In the genomic region with DNA sequence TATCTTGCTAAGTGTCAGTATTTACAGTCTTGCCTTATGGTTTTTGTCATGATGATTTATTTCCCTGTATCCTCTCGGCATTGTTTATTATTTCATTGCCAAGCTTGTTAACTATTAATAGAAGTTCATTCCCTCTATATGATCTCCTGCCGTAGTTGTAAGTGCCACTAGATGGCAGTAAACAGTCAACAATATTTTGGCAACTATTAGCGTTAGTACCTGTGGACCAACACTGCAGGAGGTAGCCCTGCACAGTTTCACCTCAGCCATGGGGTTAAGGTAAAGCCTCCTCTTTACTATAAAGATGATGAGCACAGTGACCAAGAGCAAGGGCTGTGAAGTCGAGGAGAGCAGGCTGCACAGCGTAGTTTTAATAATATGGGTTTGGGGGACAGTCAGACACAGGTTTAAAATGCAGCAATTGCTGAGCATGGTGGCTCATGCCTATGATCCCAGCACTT, we compare ENCODE assay signal across 8 cellular contexts. TPM values are rescaled to one million over a fixed set of nuclear protein-coding genes. Genes with fewer than 3 reads are reported as not detected.
DNase-seq lines count a peak whose midpoint lies in the region; ATAC-seq and TF ChIP-seq lines count a peak whose summit lies in the region.

No MANE protein-coding gene starts in this region.

- TF ChIP-seq CTCF in Peyer's patch (IDR thresholded peaks at IDR 0.05) (peak in 5 of 6 experiments; percentile 47 to 95 (median 86)), adrenal gland (IDR thresholded peaks at IDR 0.05) (peak; percentile 55 to 80 (median 70)), retinal pigment epithelial cell (conservative IDR thresholded peaks at IDR 0.05; ENCODE audit: low read depth, low read length) (peak; percentile 83)

- H3K27ac ChIP-seq in Peyer's patch (no peak overlapping the region), adrenal gland (no peak overlapping the region), right cardiac atrium (ENCODE audit: low read length) (no peak overlapping the region)

- DNase-seq in DMS153 treated with DMSO at 0.1 percent for 48 hours (lab: John Stamatoyannopoulos, UW; ENCODE audit: unreplicated experiment) (peak; percentile 52), KG1 (lab: John Stamatoyannopoulos, UW) (peak; percentile 51), Peyer's patch (peak in 1 of 3 donors; percentile 62), adrenal gland (peak in 5 of 7 donors; percentile 18 to 55 (median 31)), right cardiac atrium (no peak), retinal pigment epithelial cell (ENCODE audit: low read depth) (peak; percentile 2)

- H3K4me3 ChIP-seq in Peyer's patch = no peak overlapping the region
- no peak overlapping the region for H3K4me3 ChIP-seq in adrenal gland
- H3K4me3 ChIP-seq in right cardiac atrium (ENCODE audit: low read length) = no peak overlapping the region
- H3K4me3 ChIP-seq in retinal pigment epithelial cell (ENCODE audit: low read length) = no peak overlapping the region

- H3K27me3 ChIP-seq in Peyer's patch = no peaks in the 10 kb centered on the region
- no peaks in the 10 kb centered on the region for H3K27me3 ChIP-seq in adrenal gland
- no peaks in the 10 kb centered on the region for H3K27me3 ChIP-seq in right cardiac atrium (ENCODE audit: control insufficient read depth, insufficient read depth)

- 16 to 20% (median 18%) methylated on average over 5 of the region's 5 CpGs for WGBS in adrenal gland, 4 donors
- 18% methylated on average over 5 of the region's 5 CpGs for WGBS in right cardiac atrium

- H3K4me1 ChIP-seq in Peyer's patch = peaks cover 0 to 4% (median 0%) of the 10 kb centered on the region in 4 donors
- no peaks in the 10 kb centered on the region for H3K4me1 ChIP-seq in adrenal gland (replicated peaks in 1 of 2)
- H3K4me1 ChIP-seq in right cardiac atrium (ENCODE audit: control insufficient read depth, insufficient read depth, low read length) = no peaks in the 10 kb centered on the region

- H3K36me3 ChIP-seq in Peyer's patch = no peaks in the 10 kb centered on the region
- H3K36me3 ChIP-seq in adrenal gland (replicated peaks in 1 of 2) = no peaks in the 10 kb centered on the region

- H3K9me3 ChIP-seq in Peyer's patch (no peaks in the 10 kb centered on the region), adrenal gland (replicated peaks in 1 of 3) (no peaks in the 10 kb centered on the region), right cardiac atrium (ENCODE audit: control insufficient read depth, low read length) (no peaks in the 10 kb centered on the region)

- intact Hi-C loops in adrenal gland (cut with DNase I) = loop anchor here in 1 of 2 donors (5.0 kb wide), 1 partner anchor 275 kb away; no protein-coding TSS in a partner anchor
- intact Hi-C loops in right cardiac atrium (cut with DNase I) = loop anchor here in 3 of 4 donors (10.0 kb wide), 2 partner anchors 128 to 278 kb away; no protein-coding TSS in a partner anchor

- no peak for TF ChIP-seq POLR2A in Peyer's patch (IDR thresholded peaks at IDR 0.05)
- no peak for TF ChIP-seq POLR2A in adrenal gland (IDR thresholded peaks at IDR 0.05)

- peak; percentile 73 for ATAC-seq in GM19463 (IDR thresholded peaks at IDR 0.05; ENCODE audit: unreplicated experiment)
- ATAC-seq in right cardiac atrium = peak; percentile 55 to 81
- no peak for ATAC-seq in GM21367 (IDR thresholded peaks at IDR 0.05; ENCODE audit: unreplicated experiment)

RNA-seq across cellular contexts. Expression of gene CCNJ, which starts 26.1 kb away (rescaled TPM):
- total RNA-seq in Peyer's patch = 1 to 10 TPM; 1.7 to 5.8 (median 4.5) TPM
- total RNA-seq in adrenal gland = 10 to 100 TPM in 1 of 8 donors, 1 to 10 TPM in 7; 4.1 to 10.7 (median 6.1) TPM
- polyA plus RNA-seq in adrenal gland = 1 to 10 TPM; 3.4 to 6.5 (median 3.8) TPM
- total RNA-seq in right cardiac atrium = 1 to 10 TPM; 2.9 to 3.9 (median 3.3) TPM
- polyA plus RNA-seq in right cardiac atrium = 1.8 TPM

Comparison
In these comparisons a context has a peak if more than half of its experiments do, and no peak if none do; other contexts are left out.
1. DNase-seq: peak in DMS153 treated with DMSO at 0.1 percent for 48 hours (single experiment), KG1 (single experiment), adrenal gland (5 of 7) and retinal pigment epithelial cell (single experiment); none in right cardiac atrium (0 of 3).
2. Peak in every context shown above with its lines, with median percentiles within 50 percentile points of each other: CTCF ChIP-seq.